Comparison of ENCODE assay signal across 20 cellular contexts in genomic region chr7:43891069-43891955, GRCh38. TPM values are rescaled to one million over a fixed set of nuclear protein-coding genes. Genes with fewer than 3 reads are reported as not detected.
DNase-seq lines count a peak whose midpoint lies in the region; ATAC-seq and TF ChIP-seq lines count a peak whose summit lies in the region.
"Had no signal": no experiment of that assay in that cellular context is flagged by ENCODE, and none has a peak within 500 bp of the region (broad histone marks: within the 10 kb centered on the region; RNA-seq: fewer than 3 reads in every experiment).

No MANE protein-coding gene starts in this region.

- H3K4me1 Mint-ChIP-seq in glutamatergic neuron (ENCODE audit: low read depth, unreplicated experiment) = peaks cover 9% of the 10 kb centered on the region
- H3K4me1 Mint-ChIP-seq in progenitor cell of endocrine pancreas (ENCODE audit: low read depth) = peaks cover 19% of the 10 kb centered on the region

- H3K4me3 ChIP-seq in WERI-Rb-1 (ENCODE audit: low read depth, low read length) = no peak overlapping the region
- H3K4me3 ChIP-seq: SK-N-MC had no signal

- H3K36me3 ChIP-seq in WERI-Rb-1 = peaks cover 2% of the 10 kb centered on the region

- TF ChIP-seq CTCF in WERI-Rb-1 (IDR thresholded peaks at IDR 0.05; ENCODE audit: low read depth, low read length) = no peak
- TF ChIP-seq CTCF in glutamatergic neuron (IDR thresholded peaks at IDR 0.05; ENCODE audit: partially characterized antibody, unreplicated experiment) = no peak
- no peak for TF ChIP-seq CTCF in progenitor cell of endocrine pancreas (IDR thresholded peaks at IDR 0.05; ENCODE audit: unreplicated experiment)

- peak overlapping the region; percentile 34 for H3K27ac Mint-ChIP-seq in glutamatergic neuron (ENCODE audit: unreplicated experiment)
- H3K27ac Mint-ChIP-seq in progenitor cell of endocrine pancreas = peak overlapping the region; percentile 85

- no peaks in the 10 kb centered on the region for H3K27me3 ChIP-seq in WERI-Rb-1 (ENCODE audit: insufficient read depth, low read depth, severe bottlenecking)

- H3K36me3 Mint-ChIP-seq in glutamatergic neuron (ENCODE audit: unreplicated experiment) = no peaks in the 10 kb centered on the region
- H3K36me3 Mint-ChIP-seq in progenitor cell of endocrine pancreas (ENCODE audit: insufficient read depth) = peaks cover 5% of the 10 kb centered on the region

- H3K27me3 Mint-ChIP-seq in glutamatergic neuron (ENCODE audit: unreplicated experiment) (peaks cover 4% of the 10 kb centered on the region), progenitor cell of endocrine pancreas (no peaks in the 10 kb centered on the region)

- H3K9me3 ChIP-seq in WERI-Rb-1 (ENCODE audit: severe bottlenecking) = no peaks in the 10 kb centered on the region

- H3K9me3 Mint-ChIP-seq in glutamatergic neuron (ENCODE audit: unreplicated experiment) (no peaks in the 10 kb centered on the region), progenitor cell of endocrine pancreas (ENCODE audit: low read depth) (no peaks in the 10 kb centered on the region)
- H3K9me3 Mint-ChIP-seq: HFFc6 had no signal

- peak; percentile 73 to 85 for DNase-seq in NCI-H526 (lab: John Stamatoyannopoulos, UW)
- DNase-seq in WERI-Rb-1 = no peak
- DNase-seq in glutamatergic neuron = no peak
- no peak for DNase-seq in progenitor cell of endocrine pancreas (ENCODE audit: low spot score, unreplicated experiment)
- DNase-seq in HuH-7.5 (ENCODE audit: low spot score) = no peak
- no peak for DNase-seq in NCI-H82 treated with DMSO at 0.1 percent for 48 hours (lab: John Stamatoyannopoulos, UW; ENCODE audit: unreplicated experiment)
- DNase-seq: ACHN; DMS79; HFFc6; KBM-7; MV-4-11; NCI-H187; NCI-H2107; NCI-H226; NCI-H524 treated with DMSO at 0.1 percent for 48 hours; NK-92 treated with Interleukin-12 subunit alpha and Interleukin-12 subunit beta, amount 100 ng/mL, for 24 hours; OCI-M1; SHP77 had no signal

- H3K4me3 Mint-ChIP-seq in glutamatergic neuron (ENCODE audit: unreplicated experiment) (no peak overlapping the region), progenitor cell of endocrine pancreas (ENCODE audit: low read depth) (no peak overlapping the region)
- H3K4me3 Mint-ChIP-seq: HFFc6 had no signal

- no peak for ATAC-seq in GM21367 (IDR thresholded peaks at IDR 0.05; ENCODE audit: unreplicated experiment)

- H3K27ac ChIP-seq in WERI-Rb-1 = peak overlapping the region; percentile 60
- H3K27ac ChIP-seq: SK-N-MC had no signal

RNA-seq across cellular contexts. Expression of gene URGCP, which starts 15.1 kb away (rescaled TPM):
- 17.8 TPM for total RNA-seq in glutamatergic neuron (ENCODE audit: unreplicated experiment)
- 40.0 and 40.8 TPM in 2 replicates for total RNA-seq in progenitor cell of endocrine pancreas

RNA-seq across cellular contexts. Expression of gene MRPS24, which starts 22.0 kb away (rescaled TPM):
- total RNA-seq in glutamatergic neuron (ENCODE audit: unreplicated experiment) (60.8 TPM), progenitor cell of endocrine pancreas (62.7 and 72.8 TPM in 2 replicates)

RNA-seq across cellular contexts. Expression of gene UBE2D4, which starts 34.9 kb away (rescaled TPM):
- total RNA-seq in glutamatergic neuron (ENCODE audit: unreplicated experiment) = 10.1 TPM
- 17.1 and 17.3 TPM in 2 replicates for total RNA-seq in progenitor cell of endocrine pancreas

Comparison
In these comparisons a context has a peak if more than half of its experiments do, and no peak if none do; other contexts are left out.
1. DNase-seq: peak in NCI-H526 (2 of 2); none in WERI-Rb-1 (single experiment), glutamatergic neuron (single experiment), progenitor cell of endocrine pancreas (single experiment), HuH-7.5 (single experiment) and NCI-H82 treated with DMSO at 0.1 percent for 48 hours (single experiment).